Comparison of ENCODE assay signal across 8 cellular contexts in the genomic region with DNA sequence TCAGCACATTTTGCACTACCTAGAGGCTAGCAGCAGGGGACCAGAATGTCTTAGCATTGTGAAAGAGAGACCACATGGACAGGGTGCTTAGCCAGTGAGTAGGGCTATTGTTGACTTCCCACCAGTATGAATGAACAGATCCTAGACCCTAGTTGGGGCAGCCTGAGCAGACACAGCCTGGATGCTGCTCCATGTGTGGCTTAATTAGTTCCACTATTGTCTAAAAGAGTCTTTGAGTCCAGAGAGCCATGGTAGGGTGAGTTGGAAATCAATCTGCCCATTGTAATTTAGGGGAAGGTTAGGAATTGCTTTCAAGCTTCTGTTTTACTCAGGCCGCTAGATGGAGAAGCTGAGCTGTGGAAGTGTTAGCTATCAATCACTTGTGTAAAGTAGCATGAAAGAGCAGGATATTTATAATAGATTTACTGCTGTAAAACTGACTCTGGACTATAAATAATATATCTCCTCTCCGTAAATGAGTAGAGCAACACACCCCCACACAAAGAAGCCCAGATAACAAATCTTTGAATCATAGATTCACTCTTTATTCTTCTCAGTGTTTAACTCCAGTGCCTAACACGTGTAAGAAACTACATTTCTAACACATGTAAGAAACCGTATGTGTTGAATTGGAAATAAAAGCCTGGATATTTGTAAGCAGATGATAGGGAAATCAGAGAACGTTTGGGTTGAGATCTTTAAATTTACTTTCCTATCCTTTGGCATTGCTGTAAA. TPM values are rescaled to one million over a fixed set of nuclear protein-coding genes. Genes with fewer than 3 reads are reported as not detected.
DNase-seq lines count a peak whose midpoint lies in the region; ATAC-seq lines count a peak whose summit lies in the region.

No MANE protein-coding gene starts in this region.

- ATAC-seq in activated naive CD4-positive, alpha-beta T cell treated with anti-CD3 and anti-CD28 coated beads, Interleukin-2, amount 50 U/mL, for 72 hours: no peak
- ATAC-seq in HG03095 (IDR thresholded peaks at IDR 0.05; ENCODE audit: unreplicated experiment): peak; percentile 23

- H3K4me3 ChIP-seq in iPS-20b (ENCODE audit: low read length): no peak overlapping the region

- H3K4me3 Mint-ChIP-seq in activated T-cell treated with anti-CD3 and anti-CD28 coated beads, Interleukin-2, amount 50 U/mL, for 24 hours: no peak overlapping the region

- H3K9me3 Mint-ChIP-seq in activated naive CD4-positive, alpha-beta T cell treated with anti-CD3 and anti-CD28 coated beads, Interleukin-2, amount 50 U/mL, for 72 hours: no peaks in the 10 kb centered on the region
- no peaks in the 10 kb centered on the region for H3K9me3 Mint-ChIP-seq in activated T-cell treated with anti-CD3 and anti-CD28 coated beads, Interleukin-2, amount 50 U/mL, for 24 hours

- H3K27me3 ChIP-seq in iPS-20b (ENCODE audit: insufficient read depth, low read length): no peaks in the 10 kb centered on the region

- peak; percentile 42 for DNase-seq in activated naive CD4-positive, alpha-beta T cell treated with Interleukin-2 at 50 U/mL for 16 hours
- no peak for DNase-seq in activated naive CD4-positive, alpha-beta T cell treated with anti-CD3 and anti-CD28 coated beads, Interleukin-2, amount 50 U/mL, for 72 hours (ENCODE audit: low spot score in 2 of 2)
- DNase-seq in NCI-H526 treated with DMSO at 0.1 percent for 48 hours (lab: John Stamatoyannopoulos, UW): peak; percentile 12
- peak; percentile 59 for DNase-seq in amniotic epithelial cell (ENCODE audit: low read depth)
- peak; percentile 31 for DNase-seq in stimulated activated naive CD4-positive, alpha-beta T cell treated with Interleukin-2 at 50 U/mL for 16 hours (lab: John Stamatoyannopoulos, UW)
- DNase-seq in activated T-cell treated with anti-CD3 and anti-CD28 coated beads, Interleukin-2, amount 50 U/mL, for 24 hours: no peak

- peaks cover 73% of the 10 kb centered on the region for H3K4me1 Mint-ChIP-seq in activated T-cell treated with anti-CD3 and anti-CD28 coated beads, Interleukin-2, amount 50 U/mL, for 24 hours (ENCODE audit: low read depth)

- peak overlapping the region in 1 of 2 donors; percentile 11 for H3K27ac Mint-ChIP-seq in activated naive CD4-positive, alpha-beta T cell treated with anti-CD3 and anti-CD28 coated beads, Interleukin-2, amount 50 U/mL, for 72 hours
- no peak overlapping the region for H3K27ac Mint-ChIP-seq in activated T-cell treated with anti-CD3 and anti-CD28 coated beads, Interleukin-2, amount 50 U/mL, for 24 hours

- H3K36me3 Mint-ChIP-seq in activated naive CD4-positive, alpha-beta T cell treated with anti-CD3 and anti-CD28 coated beads, Interleukin-2, amount 50 U/mL, for 72 hours: no peaks in the 10 kb centered on the region
- no peaks in the 10 kb centered on the region for H3K36me3 Mint-ChIP-seq in activated T-cell treated with anti-CD3 and anti-CD28 coated beads, Interleukin-2, amount 50 U/mL, for 24 hours (ENCODE audit: low read depth)

- H3K27me3 Mint-ChIP-seq in activated T-cell treated with anti-CD3 and anti-CD28 coated beads, Interleukin-2, amount 50 U/mL, for 24 hours: no peaks in the 10 kb centered on the region

- peaks cover 30% of the 10 kb centered on the region; the same call in 1 of the 2 replicates for H3K4me1 ChIP-seq in iPS-20b (ENCODE audit: insufficient read depth, low read length)

- peak overlapping the region; percentile 44 for H3K9ac ChIP-seq in iPS-20b (ENCODE audit: low read depth, low read length)

- H3K27ac ChIP-seq in iPS-20b (ENCODE audit: low read length): no peak overlapping the region

- H3K9me3 ChIP-seq in iPS-20b (ENCODE audit: insufficient read depth, low read depth, low read length): no peaks in the 10 kb centered on the region

- H3K36me3 ChIP-seq in iPS-20b (ENCODE audit: insufficient read depth, low read depth, low read length): no peaks in the 10 kb centered on the region

RNA-seq across cellular contexts. Expression of gene GCSAM, which starts 4.1 kb away (rescaled TPM):
- 10 to 100 TPM in 1 of 2 donors, 1 to 10 TPM in 1; 5.2 to 23.7 TPM for total RNA-seq in activated naive CD4-positive, alpha-beta T cell treated with anti-CD3 and anti-CD28 coated beads, Interleukin-2, amount 50 U/mL, for 72 hours

RNA-seq across cellular contexts. Expression of gene C3orf52, which starts 50.9 kb away (rescaled TPM):
- 10 to 100 TPM in 1 of 2 donors, 1 to 10 TPM in 1; 6.5 to 11.2 TPM for total RNA-seq in activated naive CD4-positive, alpha-beta T cell treated with anti-CD3 and anti-CD28 coated beads, Interleukin-2, amount 50 U/mL, for 72 hours

Comparison
In these comparisons a context has a peak if more than half of its experiments do, and no peak if none do; other contexts are left out.
1. DNase-seq: peak in activated naive CD4-positive, alpha-beta T cell treated with Interleukin-2 at 50 U/mL for 16 hours (single experiment), NCI-H526 treated with DMSO at 0.1 percent for 48 hours (single experiment), amniotic epithelial cell (single experiment) and stimulated activated naive CD4-positive, alpha-beta T cell treated with Interleukin-2 at 50 U/mL for 16 hours (single experiment); none in activated naive CD4-positive, alpha-beta T cell treated with anti-CD3 and anti-CD28 coated beads, Interleukin-2, amount 50 U/mL, for 72 hours (0 of 2) and activated T-cell treated with anti-CD3 and anti-CD28 coated beads, Interleukin-2, amount 50 U/mL, for 24 hours (single experiment).